In the genomic region with DNA sequence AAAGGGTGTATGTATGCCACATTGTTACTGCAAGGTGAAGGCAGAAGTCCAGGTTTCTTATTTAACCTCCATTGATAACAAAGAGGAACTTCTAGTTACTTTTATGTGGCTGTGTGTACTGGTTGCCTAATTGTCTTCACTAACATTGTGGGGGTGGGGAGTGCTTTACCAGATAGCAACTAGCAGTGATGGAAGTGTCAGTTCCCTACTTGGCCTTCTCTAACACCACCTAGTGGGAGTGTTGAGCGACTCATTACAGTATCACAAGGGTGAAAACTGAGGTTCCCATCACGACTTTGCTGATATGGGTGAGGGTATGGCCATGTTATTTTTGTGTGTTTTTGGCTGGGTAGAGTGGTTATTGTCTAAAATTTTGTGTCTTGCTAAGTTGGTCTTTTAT, we compare ENCODE assay signal across 9 cellular contexts.
DNase-seq lines count a peak whose midpoint lies in the region; ATAC-seq, FAIRE-seq and TF ChIP-seq lines count a peak whose summit lies in the region.
"Had no signal": no experiment of that assay in that cellular context is flagged by ENCODE, and none has a peak within 500 bp of the region (broad histone marks: within the 10 kb centered on the region; RNA-seq: fewer than 3 reads in every experiment).

No MANE protein-coding gene starts in this region.

- no peak for TF ChIP-seq POLR2A in GM12878 (IDR thresholded peaks at IDR 0.05; ENCODE audit: low read depth, low read length)

- POLR2A ChIA-PET in GM12878 (lab: Charles Lee) = no interaction called here

- no peak overlapping the region for H3K9ac ChIP-seq in GM12878 (ENCODE audit: control insufficient read depth, insufficient read depth, low read length)

- CTCF ChIA-PET in GM12878 (lab: Yijun Ruan, JAX) = interaction anchor here (1.0 kb wide), 1 partner anchor 9 kb away, joined by 3 read pairs; no protein-coding TSS in a partner anchor

- no peak overlapping the region for H3K27ac ChIP-seq in GM12878 (ENCODE audit: control insufficient read depth, insufficient read depth)
- H3K27ac ChIP-seq in pancreas = no peak overlapping the region
- H3K27ac ChIP-seq: tibial artery had no signal

- H3K27me3 ChIP-seq in H7 (ENCODE audit: control insufficient read depth, insufficient read depth, low read length) (no peaks in the 10 kb centered on the region), GM12878 (replicated peaks in 1 of 2; ENCODE audit: control insufficient read depth in 2 of 2, insufficient read depth in 2 of 2, low read length in 1 of 2) (no peaks in the 10 kb centered on the region), pancreas (no peaks in the 10 kb centered on the region)
- H3K27me3 ChIP-seq: tibial artery had no signal

- SMC1A ChIA-PET in GM12878 (lab: Charles Lee; ENCODE audit: uncharacterized antibody, unreplicated experiment) = no interaction called here

- no peak overlapping the region for H3K4me2 ChIP-seq in GM12878 (ENCODE audit: control insufficient read depth, insufficient read depth)

- TF ChIP-seq CTCF in GM12872 (IDR thresholded peaks at IDR 0.05; ENCODE audit: insufficient read depth, low read depth, low read length) (peak; percentile 40), GM12878 (IDR thresholded peaks at IDR 0.05 in 2 of 3, conservative IDR thresholded peaks at IDR 0.05 in 1 of 3; ENCODE audit: control insufficient read depth in 2 of 3, extremely low read depth in 1 of 3, insufficient read depth in 1 of 3, low read depth in 3 of 3, low read length in 3 of 3) (peak; percentile 30 to 41 (median 35); a peak in 4 of 6 replicates), pancreas (IDR thresholded peaks at IDR 0.05) (no peak)

- H3K36me3 Mint-ChIP-seq in T-helper 17 cell (ENCODE audit: low read depth) = no peaks in the 10 kb centered on the region

- intact Hi-C loops in GM12878 (cut with micrococcal nuclease; ENCODE audit: unreplicated experiment) = loop anchor here (5.0 kb wide), 1 partner anchor 130 kb away; no protein-coding TSS in a partner anchor
- intact Hi-C loops in pancreas (cut with DNase I) = no loop called here

- no peaks in the 10 kb centered on the region for H3K79me2 ChIP-seq in GM12878 (ENCODE audit: control insufficient read depth, insufficient read depth, low read length)

- H4K20me1 ChIP-seq in GM12878 (ENCODE audit: control insufficient read depth, insufficient read depth) = no peaks in the 10 kb centered on the region

- RAD21 ChIA-PET in GM12878 (lab: Charles Lee; ENCODE audit: unreplicated experiment) = no interaction called here

- DNase-seq in H7 (peak; percentile 65), LHCN-M2 (ENCODE audit: low read depth) (peak; percentile 9), GM12878 (ENCODE audit: low read depth, low spot score) (no peak), pancreas (peak in 1 of 6 donors; percentile 21), activated T-cell treated with anti-CD3 and anti-CD28 coated beads for 4 hours (no peak), NCI-H2196 treated with DMSO at 0.1 percent for 48 hours (lab: John Stamatoyannopoulos, UW; ENCODE audit: unreplicated experiment) (no peak), T-helper 17 cell (no peak)

- BruUV-seq in GM12878 (replicated peaks; lab: Mats Ljungman, UMichigan) = no TSS peak

- H3K27me3 Mint-ChIP-seq in T-helper 17 cell = no peaks in the 10 kb centered on the region

- peak; percentile 28 for TF ChIP-seq RAD21 in GM12878 (IDR thresholded peaks at IDR 0.05; ENCODE audit: insufficient read depth, low read depth, low read length)

- no peak overlapping the region for H3K27ac Mint-ChIP-seq in T-helper 17 cell

- H3K4me3 Mint-ChIP-seq in T-helper 17 cell = no peak overlapping the region

- TF ChIP-seq EP300 in GM12878 (IDR thresholded peaks at IDR 0.05; ENCODE audit: borderline replicate concordance in 1 of 2, control insufficient read depth in 1 of 2, low read depth in 2 of 2, low read length in 2 of 2) = no peak

- no peak overlapping the region for H2AFZ ChIP-seq in GM12878 (ENCODE audit: control insufficient read depth, low read depth, low read length)

- no peaks in the 10 kb centered on the region for H3K4me1 ChIP-seq in GM12878 (ENCODE audit: control insufficient read depth, insufficient read depth, low read length)
- no peaks in the 10 kb centered on the region for H3K4me1 ChIP-seq in pancreas
- H3K4me1 ChIP-seq: tibial artery had no signal

- ATAC-seq in GM12878 = peak; percentile 90
- ATAC-seq in pancreas = peak; percentile 46 to 61 (median 52)
- ATAC-seq in T-helper 17 cell = no peak

- H3K36me3 ChIP-seq in H7 (replicated peaks; ENCODE audit: control insufficient read depth, insufficient read depth, low read length) (no peaks in the 10 kb centered on the region), GM12878 (ENCODE audit: control insufficient read depth in 2 of 2, insufficient read depth in 2 of 2, low read length in 1 of 2) (no peaks in the 10 kb centered on the region), pancreas (no peaks in the 10 kb centered on the region)
- H3K36me3 ChIP-seq: tibial artery had no signal

- H3K9me3 ChIP-seq in GM12878 (replicated peaks; ENCODE audit: control insufficient read depth, insufficient read depth, low read length) (no peaks in the 10 kb centered on the region), pancreas (no peaks in the 10 kb centered on the region), T-helper 17 cell (ENCODE audit: control insufficient read depth, low read length, poor library complexity, severe bottlenecking) (no peaks in the 10 kb centered on the region)
- H3K9me3 ChIP-seq: tibial artery had no signal

- no peaks in the 10 kb centered on the region for H3K4me1 Mint-ChIP-seq in T-helper 17 cell

- in situ Hi-C loops in GM12878 (cut with MboI) = no loop called here

- 18% methylated on average over 2 of the region's 2 CpGs for WGBS in GM12878 (ENCODE audit: insufficient coverage, insufficient replicate concordance, low lambda C conversion rate, missing lambda C conversion rate)
- 49 to 53% methylated on average over 2 of the region's 2 CpGs for WGBS in pancreas, 2 donors

- H3K4me3 ChIP-seq in H7 (ENCODE audit: insufficient read depth, low read depth, low read length) (no peak overlapping the region), GM12878 (no peak overlapping the region), pancreas (no peak overlapping the region)
- H3K4me3 ChIP-seq: tibial artery had no signal

- FAIRE-seq in GM12878 (lab: Jason Lieb, UNC) (no peak), pancreas (lab: Jason Lieb, UNC) (no peak)

TF ChIP-seq in GM12878, 131 proteins besides CTCF, POLR2A, EP300 and RAD21:
- 0 out of 2 replicates have a peak, but pooled peaks have one; percentile 16 for TF ChIP-seq SMC3 (IDR thresholded peaks at IDR 0.05; ENCODE audit: borderline replicate concordance, low read length)
- no peak for TF ChIP-seq KLF5 (IDR thresholded peaks at IDR 0.05; ENCODE audit: partially characterized antibody)
- no peak for TF ChIP-seq WRNIP1 (IDR thresholded peaks at IDR 0.05; ENCODE audit: borderline replicate concordance, low read depth, low read length)
- TF ChIP-seq, protein P1, sequence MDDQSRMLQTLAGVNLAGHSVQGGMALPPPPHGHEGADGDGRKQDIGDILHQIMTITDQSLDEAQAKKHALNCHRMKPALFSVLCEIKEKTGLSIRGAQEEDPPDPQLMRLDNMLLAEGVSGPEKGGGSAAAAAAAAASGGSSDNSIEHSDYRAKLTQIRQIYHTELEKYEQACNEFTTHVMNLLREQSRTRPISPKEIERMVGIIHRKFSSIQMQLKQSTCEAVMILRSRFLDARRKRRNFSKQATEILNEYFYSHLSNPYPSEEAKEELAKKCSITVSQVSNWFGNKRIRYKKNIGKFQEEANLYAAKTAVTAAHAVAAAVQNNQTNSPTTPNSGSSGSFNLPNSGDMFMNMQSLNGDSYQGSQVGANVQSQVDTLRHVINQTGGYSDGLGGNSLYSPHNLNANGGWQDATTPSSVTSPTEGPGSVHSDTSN (IDR thresholded peaks at IDR 0.05; ENCODE audit: insufficient replicate concordance, low read depth, low read length) = no peak
- TF ChIP-seq HCFC1 (IDR thresholded peaks at IDR 0.05; ENCODE audit: low read length) = no peak
- TF ChIP-seq, protein P2, sequence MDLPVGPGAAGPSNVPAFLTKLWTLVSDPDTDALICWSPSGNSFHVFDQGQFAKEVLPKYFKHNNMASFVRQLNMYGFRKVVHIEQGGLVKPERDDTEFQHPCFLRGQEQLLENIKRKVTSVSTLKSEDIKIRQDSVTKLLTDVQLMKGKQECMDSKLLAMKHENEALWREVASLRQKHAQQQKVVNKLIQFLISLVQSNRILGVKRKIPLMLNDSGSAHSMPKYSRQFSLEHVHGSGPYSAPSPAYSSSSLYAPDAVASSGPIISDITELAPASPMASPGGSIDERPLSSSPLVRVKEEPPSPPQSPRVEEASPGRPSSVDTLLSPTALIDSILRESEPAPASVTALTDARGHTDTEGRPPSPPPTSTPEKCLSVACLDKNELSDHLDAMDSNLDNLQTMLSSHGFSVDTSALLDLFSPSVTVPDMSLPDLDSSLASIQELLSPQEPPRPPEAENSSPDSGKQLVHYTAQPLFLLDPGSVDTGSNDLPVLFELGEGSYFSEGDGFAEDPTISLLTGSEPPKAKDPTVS (IDR thresholded peaks at IDR 0.05; ENCODE audit: low read depth, low read length) = no peak
- no peak for TF ChIP-seq ZNF384 (IDR thresholded peaks at IDR 0.05; ENCODE audit: borderline replicate concordance, low read depth, low read length)
- TF ChIP-seq ZZZ3 (IDR thresholded peaks at IDR 0.05; ENCODE audit: control insufficient read depth, insufficient read length, low read depth) = no peak

Comparison
In these comparisons a context has a peak if more than half of its experiments do, and no peak if none do; other contexts are left out.
1. CTCF ChIP-seq: peak in GM12872 (single experiment) and GM12878 (3 of 3); none in pancreas (0 of 4).
2. DNase-seq: peak in H7 (single experiment) and LHCN-M2 (single experiment); none in GM12878 (single experiment), activated T-cell treated with anti-CD3 and anti-CD28 coated beads for 4 hours (single experiment), NCI-H2196 treated with DMSO at 0.1 percent for 48 hours (single experiment) and T-helper 17 cell (0 of 3).